In the genomic region with DNA sequence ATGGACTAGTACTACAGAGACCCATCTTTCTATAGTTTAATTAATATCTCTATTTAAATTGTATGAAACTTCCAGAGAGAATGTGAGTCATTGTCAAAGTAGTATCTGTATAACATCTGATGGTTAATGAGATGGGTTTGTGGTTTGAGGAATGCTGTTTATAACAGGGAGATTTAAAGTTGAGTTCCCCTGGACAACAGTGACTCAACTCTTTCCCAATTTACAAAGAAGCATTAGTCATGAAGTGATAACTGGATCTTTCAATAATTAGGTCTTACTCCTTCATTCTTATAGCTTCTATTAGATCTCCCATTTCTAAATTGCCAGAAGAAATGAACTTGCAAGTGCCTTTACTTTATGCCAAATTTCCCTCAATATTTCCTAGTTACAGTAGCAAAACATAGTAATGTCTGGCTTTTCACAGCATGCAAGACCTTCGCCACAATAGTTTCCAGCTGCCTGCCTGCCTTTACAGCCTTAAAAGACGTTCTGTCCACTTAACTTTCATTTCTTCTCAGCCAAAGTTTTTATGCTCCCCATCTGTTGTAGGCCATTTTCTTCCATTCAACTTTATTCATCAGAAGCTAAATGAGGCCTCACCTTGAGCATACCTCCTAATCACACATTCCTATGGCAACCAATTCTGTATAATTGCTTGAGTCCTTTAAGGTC, we compare ENCODE assay signal across 9 cellular contexts. TPM values are rescaled to one million over a fixed set of nuclear protein-coding genes. Genes with fewer than 3 reads are reported as not detected.
DNase-seq lines count a peak whose midpoint lies in the region; ATAC-seq and TF ChIP-seq lines count a peak whose summit lies in the region.
"Had no signal": no experiment of that assay in that cellular context is flagged by ENCODE, and none has a peak within 500 bp of the region (broad histone marks: within the 10 kb centered on the region; RNA-seq: fewer than 3 reads in every experiment).

No MANE protein-coding gene starts in this region.

- H3K27me3 Mint-ChIP-seq in activated CD4-positive, alpha-beta memory T cell treated with anti-CD3 and anti-CD28 coated beads for 36 hours, result no peaks in the 10 kb centered on the region

- H3K4me1 ChIP-seq in SK-N-SH (ENCODE audit: control insufficient read depth in 1 of 2, insufficient read depth in 2 of 2, low read depth in 1 of 2, low read length in 1 of 2), result peaks cover 0 to 21% of the 10 kb centered on the region in 2 experiments; a peak in 1 of 4 replicates

- no peak for ATAC-seq in GM21390 (IDR thresholded peaks at IDR 0.05; ENCODE audit: unreplicated experiment)

- H3K9me3 ChIP-seq in SK-N-SH, result no peaks in the 10 kb centered on the region; the same call in none of the 2 replicates

- intact Hi-C loops in activated CD4-positive, alpha-beta memory T cell treated with anti-CD3 and anti-CD28 coated beads for 36 hours (cut with micrococcal nuclease), result no loop called here

- peak overlapping the region; percentile 94 to 98 for H3K27ac ChIP-seq in SK-N-SH (ENCODE audit: low read depth in 2 of 2, low read length in 1 of 2)
- H3K27ac ChIP-seq: cardiac muscle cell had no signal

- no peak overlapping the region for H3K4me3 Mint-ChIP-seq in activated CD4-positive, alpha-beta memory T cell treated with anti-CD3 and anti-CD28 coated beads for 36 hours

- no peaks in the 10 kb centered on the region for H3K36me3 Mint-ChIP-seq in activated CD4-positive, alpha-beta memory T cell treated with anti-CD3 and anti-CD28 coated beads for 36 hours

- H3K27me3 ChIP-seq in SK-N-SH (ENCODE audit: insufficient read depth), result no peaks in the 10 kb centered on the region
- H3K27me3 ChIP-seq: cardiac muscle cell had no signal

- no peak overlapping the region for H3K27ac Mint-ChIP-seq in activated CD4-positive, alpha-beta memory T cell treated with anti-CD3 and anti-CD28 coated beads for 36 hours

- H3K36me3 ChIP-seq in SK-N-SH (replicated peaks in 1 of 2; ENCODE audit: control insufficient read depth in 1 of 2, insufficient read depth in 2 of 2, low read length in 1 of 2), result no peaks in the 10 kb centered on the region
- H3K36me3 ChIP-seq: cardiac muscle cell had no signal

- TF ChIP-seq RAD21 in SK-N-SH (IDR thresholded peaks at IDR 0.05; ENCODE audit: low read length), result no peak

- H3K4me2 ChIP-seq in SK-N-SH, result peak overlapping the region; percentile 43; the same call in 1 of the 2 replicates

- no peaks in the 10 kb centered on the region for H4K20me1 ChIP-seq in SK-N-SH (ENCODE audit: insufficient read depth)

- POLR2A ChIA-PET in SK-N-SH (lab: Yijun Ruan, JAX), result no interaction called here
- POLR2A ChIA-PET in activated CD4-positive, alpha-beta memory T cell treated with anti-CD3 and anti-CD28 coated beads for 36 hours (lab: Charles Lee), result no interaction called here

- TF ChIP-seq CTCF in SK-N-SH (IDR thresholded peaks at IDR 0.05) (no peak), fibroblast of villous mesenchyme (IDR thresholded peaks at IDR 0.05; ENCODE audit: insufficient read depth, low read depth, low read length) (no peak)

- H3K79me2 ChIP-seq in SK-N-SH (ENCODE audit: insufficient read depth), result no peaks in the 10 kb centered on the region

- H3K4me3 ChIP-seq in SK-N-SH (ENCODE audit: low read depth in 2 of 2, low read length in 1 of 2) (no peak overlapping the region), fibroblast of villous mesenchyme (ENCODE audit: low read depth, low read length) (peak overlapping the region; percentile 10), skeletal muscle cell (ENCODE audit: low read depth, low read length) (no peak overlapping the region)
- H3K4me3 ChIP-seq: cardiac muscle cell had no signal

- H3K9me2 ChIP-seq in SK-N-SH, result no peaks in the 10 kb centered on the region

- peak overlapping the region; percentile 43; the same call in 1 of the 2 replicates for H3K9ac ChIP-seq in SK-N-SH

- no peaks in the 10 kb centered on the region for H3K4me1 Mint-ChIP-seq in activated CD4-positive, alpha-beta memory T cell treated with anti-CD3 and anti-CD28 coated beads for 36 hours (ENCODE audit: low read depth)

- 33% methylated on average over 2 of the region's 2 CpGs for WGBS in SK-N-SH (ENCODE audit: low lambda C conversion rate)

- TF ChIP-seq EP300 in SK-N-SH (IDR thresholded peaks at IDR 0.05; ENCODE audit: borderline replicate concordance in 1 of 2, low read depth in 1 of 2, low read length in 1 of 2), result peak; percentile 83 to 99

- no peak overlapping the region for H2AFZ ChIP-seq in SK-N-SH (ENCODE audit: low read depth)

- DNase-seq in GM04503 (ENCODE audit: low read depth) (peak; percentile 98), SK-N-SH (no peak), fibroblast of villous mesenchyme (ENCODE audit: low read depth) (peak; percentile 98), skeletal muscle cell (ENCODE audit: low read depth) (peak; percentile 93), D341Med (ENCODE audit: low spot score) (no peak)
- DNase-seq in NK-92 treated with Interleukin-12 subunit alpha and Interleukin-12 subunit beta, amount 100 ng/mL, for 24 hours (lab: John Stamatoyannopoulos, UW), result no peak
- DNase-seq in activated CD4-positive, alpha-beta memory T cell treated with anti-CD3 and anti-CD28 coated beads for 36 hours, result no peak

- H3F3A ChIP-seq in SK-N-SH (replicated peaks; ENCODE audit: insufficient read depth), result peaks cover 38% of the 10 kb centered on the region

- CTCF ChIA-PET in SK-N-SH (lab: Yijun Ruan, JAX), result interaction anchor here (0.7 to 1.1 kb wide), 3 partner anchors 10 to 25 kb away, joined by 3 read pairs; no protein-coding TSS in a partner anchor
- CTCF ChIA-PET in activated CD4-positive, alpha-beta memory T cell treated with anti-CD3 and anti-CD28 coated beads for 36 hours (lab: Charles Lee), result interaction anchor here (1.8 kb wide), 1 partner anchor 251 kb away, joined by 5 read pairs; no protein-coding TSS in a partner anchor

- peaks cover 3% of the 10 kb centered on the region for H3K9me3 Mint-ChIP-seq in activated CD4-positive, alpha-beta memory T cell treated with anti-CD3 and anti-CD28 coated beads for 36 hours

TF ChIP-seq in SK-N-SH, 30 proteins besides CTCF, POLR2A, EP300 and RAD21 (continues in another document):
- TF ChIP-seq PBX3 (IDR thresholded peaks at IDR 0.05) (peak; percentile 96), REST (IDR thresholded peaks at IDR 0.05; ENCODE audit: low read depth, low read length) (no peak), MAX (IDR thresholded peaks at IDR 0.05; ENCODE audit: low read depth) (peak; percentile 37; the same call in 1 of the 2 replicates), YY1 (IDR thresholded peaks at IDR 0.05; ENCODE audit: low read depth) (peak; percentile 29; the same call in 1 of the 2 replicates), RXRA (IDR thresholded peaks at IDR 0.05; ENCODE audit: borderline replicate concordance, low read depth) (peak; percentile 81; the same call in 1 of the 2 replicates), NFIC (IDR thresholded peaks at IDR 0.05; ENCODE audit: borderline replicate concordance) (peak; percentile 83), IRF3 (IDR thresholded peaks at IDR 0.05; ENCODE audit: low read depth, low read length) (no peak), TCF12 (IDR thresholded peaks at IDR 0.05) (peak; percentile 99)

RNA-seq across cellular contexts. Expression of gene WDR75, which starts 47.7 kb away (rescaled TPM):
- 25.6 and 37.4 TPM in 2 replicates for polyA plus RNA-seq in SK-N-SH (2012; rRNA removed)
- polyA plus RNA-seq in SK-N-SH (2012; cell fraction: cytosol; rRNA removed), result 31.5 and 35.6 TPM in 2 replicates
- 40.2 and 84.1 TPM in 2 replicates for polyA plus RNA-seq in SK-N-SH (2012; cell fraction: nucleus; rRNA removed)
- total RNA-seq in fibroblast of villous mesenchyme, result 34.5 and 47.5 TPM in 2 replicates
- 10 to 100 TPM; 66.4 to 68.8 TPM for total RNA-seq in activated CD4-positive, alpha-beta memory T cell treated with anti-CD3 and anti-CD28 coated beads for 36 hours

Comparison
In these comparisons a context has a peak if more than half of its experiments do, and no peak if none do; other contexts are left out.
1. DNase-seq: peak in GM04503 (single experiment), fibroblast of villous mesenchyme (single experiment) and skeletal muscle cell (single experiment); none in SK-N-SH (single experiment), NK-92 treated with Interleukin-12 subunit alpha and Interleukin-12 subunit beta, amount 100 ng/mL, for 24 hours (single experiment), activated CD4-positive, alpha-beta memory T cell treated with anti-CD3 and anti-CD28 coated beads for 36 hours (single experiment) and D341Med (single experiment).